ENCODE assay signal across 9 cellular contexts in the genomic region with DNA sequence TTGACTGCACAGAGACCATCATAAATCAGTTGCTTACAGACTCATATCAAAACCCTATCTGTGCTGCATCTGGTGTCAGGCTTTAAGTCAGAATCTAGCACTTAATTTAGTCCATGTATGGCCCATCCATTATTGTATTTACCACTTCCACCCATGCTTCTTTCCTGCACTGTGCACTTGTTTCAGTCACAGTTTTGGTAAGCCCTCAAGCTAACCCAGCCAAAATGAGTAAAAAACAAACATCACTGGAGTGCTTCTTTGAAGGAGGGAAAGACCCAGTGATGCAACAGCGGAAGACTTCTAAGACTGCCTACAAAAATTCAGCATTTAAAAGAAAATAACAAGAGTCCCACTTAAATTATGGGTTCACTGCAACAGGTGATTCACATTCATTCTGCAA.
"Had no signal": no experiment of that assay in that cellular context is flagged by ENCODE, and none has a peak within 500 bp of the region (broad histone marks: within the 10 kb centered on the region; RNA-seq: fewer than 3 reads in every experiment).

No MANE protein-coding gene starts in this region.

- FAIRE-seq: K562 had no signal

- DNase-seq: GM23248, GOT3, H7, IMR-90, KG1 had no signal

- H3K27ac ChIP-seq: GM23248, HL-60 had no signal

- H3K9me3 ChIP-seq: HAP-1 had no signal

- H3K4me1 ChIP-seq: HAP-1 had no signal

- ATAC-seq: HCT116, K562 had no signal

- H3K36me3 ChIP-seq: HAP-1 had no signal

- H3K4me3 ChIP-seq: GM23248, HAP-1, K562 had no signal
